Comparison of ENCODE assay signal across 19 cellular contexts in genomic region chr3:123706871-123707270, GRCh38.
"Had no signal": no experiment of that assay in that cellular context is flagged by ENCODE, and none has a peak within 500 bp of the region (broad histone marks: within the 10 kb centered on the region; RNA-seq: fewer than 3 reads in every experiment).

No MANE protein-coding gene starts in this region.

- H3K27ac Mint-ChIP-seq: activated B cell treated with CpG ODN at 0.5 μM for 24 hours; activated CD4-positive, alpha-beta memory T cell treated with anti-CD3 and anti-CD28 coated beads for 36 hours; endodermal cell; naive thymus-derived CD4-positive, alpha-beta T cell; stimulated activated naive B cell treated with anti-CD40 and anti-IgM and Interleukin-4, amounts not matched to agents 10 μg/mL and 1 μg/mL and 100 μg/mL, for 72 hours; T-helper 2 cell treated with Interferon-gamma antibody and Interleukin-4, amounts not matched to agents 5 μg/mL and 100 μg/mL, for 36 hours had no signal

- H3K27me3 ChIP-seq: ascending aorta, uterus had no signal

- H3K9me3 ChIP-seq: ascending aorta, mucosa of descending colon, psoas muscle, SK-N-SH, uterus had no signal

- H3K4me1 Mint-ChIP-seq: naive thymus-derived CD4-positive, alpha-beta T cell had no signal

- H3K4me3 ChIP-seq: ascending aorta, mucosa of descending colon, psoas muscle, uterus had no signal

- H3K4me1 ChIP-seq: psoas muscle had no signal

- H3K9ac ChIP-seq: SK-N-SH had no signal

- FAIRE-seq: frontal cortex, small intestine had no signal

- H3K9me3 Mint-ChIP-seq: activated B cell treated with CpG ODN at 0.5 μM for 24 hours; activated CD4-positive, alpha-beta memory T cell treated with anti-CD3 and anti-CD28 coated beads for 36 hours; endodermal cell; naive thymus-derived CD4-positive, alpha-beta T cell; stimulated activated naive B cell treated with anti-CD40 and anti-IgM and Interleukin-4, amounts not matched to agents 10 μg/mL and 1 μg/mL and 100 μg/mL, for 72 hours; T-helper 2 cell treated with Interferon-gamma antibody and Interleukin-4, amounts not matched to agents 5 μg/mL and 100 μg/mL, for 36 hours had no signal

- H3K4me2 ChIP-seq: SK-N-SH had no signal

- H3K36me3 ChIP-seq: uterus had no signal

- H3K27me3 Mint-ChIP-seq: activated B cell treated with CpG ODN at 0.5 μM for 24 hours; activated CD4-positive, alpha-beta memory T cell treated with anti-CD3 and anti-CD28 coated beads for 36 hours; stimulated activated naive B cell treated with anti-CD40 and anti-IgM and Interleukin-4, amounts not matched to agents 10 μg/mL and 1 μg/mL and 100 μg/mL, for 72 hours had no signal

- H3K27ac ChIP-seq: psoas muscle had no signal

- H3K4me3 Mint-ChIP-seq: activated B cell treated with CpG ODN at 0.5 μM for 24 hours; activated CD4-positive, alpha-beta memory T cell treated with anti-CD3 and anti-CD28 coated beads for 36 hours; endodermal cell; naive thymus-derived CD4-positive, alpha-beta T cell; stimulated activated naive B cell treated with anti-CD40 and anti-IgM and Interleukin-4, amounts not matched to agents 10 μg/mL and 1 μg/mL and 100 μg/mL, for 72 hours; T-helper 2 cell treated with Interferon-gamma antibody and Interleukin-4, amounts not matched to agents 5 μg/mL and 100 μg/mL, for 36 hours had no signal

- H3K36me3 Mint-ChIP-seq: activated CD4-positive, alpha-beta memory T cell treated with anti-CD3 and anti-CD28 coated beads for 36 hours; naive thymus-derived CD4-positive, alpha-beta T cell; stimulated activated naive B cell treated with anti-CD40 and anti-IgM and Interleukin-4, amounts not matched to agents 10 μg/mL and 1 μg/mL and 100 μg/mL, for 72 hours had no signal

- ATAC-seq: left ventricle myocardium superior; mucosa of descending colon; naive thymus-derived CD4-positive, alpha-beta T cell; psoas muscle; right cardiac atrium; stimulated activated naive B cell treated with anti-CD40 and anti-IgM and Interleukin-4, amounts not matched to agents 10 μg/mL and 1 μg/mL and 100 μg/mL, for 72 hours had no signal

- DNase-seq: activated B cell treated with CpG ODN at 0.5 μM for 24 hours; activated CD4-positive, alpha-beta memory T cell treated with anti-CD3 and anti-CD28 coated beads for 36 hours; activated CD4-positive, alpha-beta T cell treated with anti-CD3 and anti-CD28 coated beads for 4 hours; activated naive CD4-positive, alpha-beta T cell treated with anti-CD3 and anti-CD28 coated beads, Interleukin-2, amount 50 U/mL, for 16 hours; activated T-cell treated with anti-CD3 and anti-CD28 coated beads, Interleukin-2, amount 50 U/mL, for 1 hour; endodermal cell; head of caudate nucleus; left ventricle myocardium superior; mucosa of descending colon; naive thymus-derived CD4-positive, alpha-beta T cell; psoas muscle; right cardiac atrium; SK-N-SH; small intestine; stimulated activated naive B cell treated with anti-CD40 and anti-IgM and Interleukin-4, amounts not matched to agents 10 μg/mL and 1 μg/mL and 100 μg/mL, for 72 hours; uterus had no signal
